Comparison of ENCODE assay signal across 8 cellular contexts in the genomic region with DNA sequence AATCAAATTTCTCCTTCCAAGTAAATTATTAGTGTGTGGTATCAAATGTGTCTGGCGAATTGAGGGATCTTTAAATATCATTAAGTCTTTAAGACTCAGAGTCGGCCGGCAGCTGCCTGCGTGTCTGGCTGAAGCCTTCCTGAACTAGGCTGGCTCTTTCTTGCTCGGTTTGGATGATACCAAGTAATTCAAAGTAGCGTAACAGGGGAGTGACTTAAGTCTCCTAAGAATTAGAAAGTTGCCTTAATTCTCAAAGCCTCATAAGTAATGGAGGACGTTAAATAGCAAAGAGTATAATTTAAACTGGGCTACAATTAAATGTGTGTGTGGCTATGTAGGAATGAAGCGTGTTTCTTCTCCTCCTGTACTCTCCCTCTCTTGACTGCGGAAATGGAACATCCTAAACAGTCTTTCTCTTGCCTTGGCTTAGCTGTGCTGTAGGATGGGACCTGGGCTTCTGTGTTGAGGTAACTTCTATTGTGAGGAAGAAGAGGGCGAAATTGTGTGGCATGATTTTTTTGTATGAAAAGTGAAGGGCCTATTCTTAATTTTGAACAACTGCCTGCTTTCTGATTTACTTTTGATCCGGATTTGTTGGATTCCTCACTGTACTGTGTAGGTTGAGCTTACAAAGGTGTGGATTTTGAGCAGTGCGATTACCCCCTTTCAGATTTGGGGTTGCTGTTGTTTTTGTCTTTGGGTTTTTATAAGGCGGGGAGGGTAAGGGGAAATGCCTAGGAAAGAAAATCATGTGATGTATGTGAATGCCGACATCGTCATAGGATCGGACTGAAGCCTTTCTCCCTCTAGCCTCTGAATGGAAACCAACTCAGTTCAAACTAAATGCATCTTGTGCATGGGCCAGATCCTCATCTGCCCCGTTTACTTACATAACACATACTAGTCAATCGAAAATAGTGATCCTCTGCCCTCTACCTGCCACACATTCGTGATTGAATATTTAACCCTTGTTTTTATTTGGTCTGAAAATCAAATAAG. TPM values are rescaled to one million over a fixed set of nuclear protein-coding genes. Genes with fewer than 3 reads are reported as not detected.
DNase-seq lines count a peak whose midpoint lies in the region; ATAC-seq and TF ChIP-seq lines count a peak whose summit lies in the region.

No MANE protein-coding gene starts in this region.

- H3K4me3 ChIP-seq in OCI-LY3 (ENCODE audit: low read length) (peak overlapping the region; percentile 86), neuronal stem cell (ENCODE audit: low read length in 2 of 2) (peak overlapping the region; percentile 63 to 78), upper lobe of left lung (peak overlapping the region in 3 of 4 donors; percentile 29 to 50 (median 40))

- no peak overlapping the region for H2AK5ac ChIP-seq in neuronal stem cell (ENCODE audit: low read depth, low read length)

- ATAC-seq in GM19468 (IDR thresholded peaks at IDR 0.05; ENCODE audit: extremely low read depth, unreplicated experiment): peak; percentile 75
- peak; percentile 95 for ATAC-seq in HG03571 (IDR thresholded peaks at IDR 0.05; ENCODE audit: unreplicated experiment)
- peak; percentile 89 to 93 for ATAC-seq in upper lobe of left lung (ENCODE audit: low FRiP score in 2 of 2)

- H2BK12ac ChIP-seq in neuronal stem cell (ENCODE audit: low read length): no peak overlapping the region

- no peak overlapping the region for H2BK120ac ChIP-seq in neuronal stem cell (ENCODE audit: low read depth, low read length)

- H3K4me1 ChIP-seq in OCI-LY3 (ENCODE audit: low read length) (peaks cover 18% of the 10 kb centered on the region), neuronal stem cell (ENCODE audit: control insufficient read depth in 2 of 2, insufficient read depth in 1 of 2, low read depth in 1 of 2, low read length in 2 of 2) (peaks cover 3 to 6% of the 10 kb centered on the region in 2 donors), upper lobe of left lung (peaks cover 47 to 57% (median 51%) of the 10 kb centered on the region in 4 donors)

- H3K9ac ChIP-seq in OCI-LY3 (ENCODE audit: low read length) (peak overlapping the region; percentile 88), neuronal stem cell (ENCODE audit: low read depth, low read length, poor library complexity) (no peak overlapping the region)

- TF ChIP-seq POLR2A in upper lobe of left lung (IDR thresholded peaks at IDR 0.05): peak in 2 of 4 donors; percentile 50 to 56

- H3K9me3 ChIP-seq in OCI-LY3 (ENCODE audit: insufficient read depth, low read length): no peaks in the 10 kb centered on the region
- H3K9me3 ChIP-seq in neuronal stem cell (replicated peaks in 1 of 2; ENCODE audit: control insufficient read depth in 2 of 2, insufficient read depth in 1 of 2, low read depth in 1 of 2, low read length in 2 of 2): no peaks in the 10 kb centered on the region
- H3K9me3 ChIP-seq in upper lobe of left lung: no peaks in the 10 kb centered on the region

- no peak for TF ChIP-seq EP300 in upper lobe of left lung (IDR thresholded peaks at IDR 0.05)

- no peaks in the 10 kb centered on the region for H3K27me3 ChIP-seq in OCI-LY3 (ENCODE audit: low read depth, low read length)
- H3K27me3 ChIP-seq in neuronal stem cell (ENCODE audit: control insufficient read depth in 3 of 3, insufficient read depth in 3 of 3, low read depth in 1 of 3, low read length in 3 of 3): no peaks in the 10 kb centered on the region
- no peaks in the 10 kb centered on the region for H3K27me3 ChIP-seq in upper lobe of left lung

- H3K14ac ChIP-seq in neuronal stem cell (ENCODE audit: low read length): no peak overlapping the region

- no peaks in the 10 kb centered on the region for H3K36me3 ChIP-seq in OCI-LY3 (replicated peaks; ENCODE audit: low read depth, low read length)
- H3K36me3 ChIP-seq in neuronal stem cell (replicated peaks in 1 of 2; ENCODE audit: control insufficient read depth in 2 of 2, insufficient read depth in 2 of 2, low read length in 2 of 2): no peaks in the 10 kb centered on the region
- peaks cover 0 to 7% (median 3%) of the 10 kb centered on the region in 4 donors for H3K36me3 ChIP-seq in upper lobe of left lung

- WGBS in neuronal stem cell (ENCODE audit: extremely low coverage in 2 of 2, insufficient read length in 2 of 2, insufficient replicate concordance in 1 of 2), 2 donors: no CpG with 5 or more reads among the region's 19 CpGs
- WGBS in upper lobe of left lung, 2 donors: 2 to 3% methylated on average over 19 of the region's 19 CpGs

- H4K91ac ChIP-seq in neuronal stem cell (ENCODE audit: low read depth, low read length, poor library complexity): no peak overlapping the region

- peak; percentile 98 for DNase-seq in DMS114 treated with DMSO at 0.1 percent for 48 hours (lab: John Stamatoyannopoulos, UW; ENCODE audit: unreplicated experiment)
- DNase-seq in activated T-helper 1 cell treated with Interleukin-2 at 50 U/mL for 16 hours (ENCODE audit: low read depth): peak; percentile 23
- peak; percentile 75 for DNase-seq in fibroblast of the conjunctiva (ENCODE audit: low read depth)
- DNase-seq in neuronal stem cell (ENCODE audit: low spot score): peak; percentile 83
- peak; percentile 15 to 69 for DNase-seq in upper lobe of left lung

- H2AFZ ChIP-seq in OCI-LY3 (ENCODE audit: low read depth, low read length): peak overlapping the region; percentile 65; the same call in 1 of the 2 replicates
- H2AFZ ChIP-seq in neuronal stem cell (ENCODE audit: low read length): peak overlapping the region; percentile 76

- H2BK15ac ChIP-seq in neuronal stem cell (ENCODE audit: low read length): no peak overlapping the region

- H3K79me2 ChIP-seq in OCI-LY3 (ENCODE audit: low read length): no peaks in the 10 kb centered on the region

- H2BK5ac ChIP-seq in neuronal stem cell (ENCODE audit: low read length): no peak overlapping the region

- no peak overlapping the region for H4K8ac ChIP-seq in neuronal stem cell (ENCODE audit: low read depth, low read length)

- H3K79me1 ChIP-seq in neuronal stem cell (ENCODE audit: low read depth, low read length): no peaks in the 10 kb centered on the region

- H3K23ac ChIP-seq in neuronal stem cell (ENCODE audit: low read depth, low read length, poor library complexity): no peak overlapping the region

- no peak overlapping the region for H3K18ac ChIP-seq in neuronal stem cell (ENCODE audit: low read length)

- TF ChIP-seq CTCF in OCI-LY3 (IDR thresholded peaks at IDR 0.05; ENCODE audit: low read depth, low read length) (peak; percentile 64), upper lobe of left lung (IDR thresholded peaks at IDR 0.05) (no peak)

- H4K20me1 ChIP-seq in OCI-LY3 (ENCODE audit: insufficient read depth, low read length): no peaks in the 10 kb centered on the region

- H3K4ac ChIP-seq in neuronal stem cell (ENCODE audit: low read length): no peak overlapping the region

- H3K27ac ChIP-seq in OCI-LY3 (ENCODE audit: low read length): peak overlapping the region; percentile 79
- peak overlapping the region; percentile 64 for H3K27ac ChIP-seq in neuronal stem cell (replicated peaks; ENCODE audit: low read length)
- H3K27ac ChIP-seq in upper lobe of left lung: peak overlapping the region; percentile 67 to 84 (median 76)

- peak overlapping the region; percentile 79 for H3K4me2 ChIP-seq in OCI-LY3 (ENCODE audit: low read length)
- H3K4me2 ChIP-seq in neuronal stem cell (ENCODE audit: insufficient read depth, low read length, poor library complexity, severe bottlenecking): peak overlapping the region; percentile 44

RNA-seq across cellular contexts. Expression of gene CPEB4, which starts 29.9 kb away (rescaled TPM):
- 3.4 TPM for polyA plus RNA-seq in neuronal stem cell (2013, experiment 1 of 2)
- 3.5 TPM for polyA plus RNA-seq in neuronal stem cell (2013, experiment 2 of 2)
- total RNA-seq in upper lobe of left lung: 10 to 100 TPM; 52.6 to 96.4 (median 62.0) TPM

Comparison
In these comparisons a context has a peak if more than half of its experiments do, and no peak if none do; other contexts are left out.
1. Peak in every context shown above with its lines: DNase-seq, ATAC-seq, H3K4me3 ChIP-seq and H3K27ac ChIP-seq.
2. DNase-seq: peak in every context shown above with its lines; median percentile 98 in DMS114 treated with DMSO at 0.1 percent for 48 hours; 83 in neuronal stem cell; 75 in fibroblast of the conjunctiva; 42 in upper lobe of left lung; 23 in activated T-helper 1 cell treated with Interleukin-2 at 50 U/mL for 16 hours.